Comparison of ENCODE assay signal across 19 cellular contexts in genomic region chr14:42307239-42307825, GRCh38.
DNase-seq lines count a peak whose midpoint lies in the region; ATAC-seq and TF ChIP-seq lines count a peak whose summit lies in the region.
"Had no signal": no experiment of that assay in that cellular context is flagged by ENCODE, and none has a peak within 500 bp of the region (broad histone marks: within the 10 kb centered on the region; RNA-seq: fewer than 3 reads in every experiment).

No MANE protein-coding gene starts in this region.

- H3K23ac ChIP-seq in mesendoderm (ENCODE audit: low read length): no peak overlapping the region

- H3K27ac Mint-ChIP-seq in GM23338: no peak overlapping the region
- H3K27ac Mint-ChIP-seq: CD4-positive, CD25-positive, alpha-beta regulatory T cell; CD8-positive, alpha-beta memory T cell had no signal

- H3K4ac ChIP-seq in mesendoderm (ENCODE audit: low read depth, low read length): no peak overlapping the region

- H3K4me3 ChIP-seq in GM23338 (no peak overlapping the region), HEK293 (ENCODE audit: low read depth, low read length) (no peak overlapping the region), OCI-LY7 (ENCODE audit: low read depth, low read length, poor library complexity, severe bottlenecking) (no peak overlapping the region), mesendoderm (ENCODE audit: low read length) (no peak overlapping the region), tibial artery (no peak overlapping the region)
- H3K4me3 ChIP-seq: GM23248 had no signal

- H3K27me3 Mint-ChIP-seq in GM23338 (ENCODE audit: insufficient read depth, low read depth, poor library complexity): peaks cover 2% of the 10 kb centered on the region
- H3K27me3 Mint-ChIP-seq: CD4-positive, CD25-positive, alpha-beta regulatory T cell; CD8-positive, alpha-beta memory T cell had no signal

- TF ChIP-seq CTCF in GM23338 (conservative IDR thresholded peaks at IDR 0.05; ENCODE audit: low read depth in 2 of 2) (no peak), HEK293 (tag by site-specific recombination; IDR thresholded peaks at IDR 0.05) (no peak), OCI-LY7 (conservative IDR thresholded peaks at IDR 0.05; ENCODE audit: low read length) (no peak), tibial artery (IDR thresholded peaks at IDR 0.05) (no peak)

- H3K56ac ChIP-seq in mesendoderm (ENCODE audit: low read length): no peak overlapping the region

- H3K9me3 Mint-ChIP-seq in GM23338: peaks cover 57% of the 10 kb centered on the region

- no peak overlapping the region for H3K4me2 ChIP-seq in GM23338
- no peak overlapping the region for H3K4me2 ChIP-seq in OCI-LY7 (ENCODE audit: low read length)
- no peak overlapping the region for H3K4me2 ChIP-seq in mesendoderm (ENCODE audit: low read length)

- intact Hi-C loops in OCI-LY7 (cut with micrococcal nuclease; ENCODE audit: unreplicated experiment): no loop called here
- intact Hi-C loops in tibial artery (cut with DNase I; ENCODE audit: low total_unique reads): no loop called here

- no TSS peak for BruUV-seq in OCI-LY7 (replicated peaks; lab: Mats Ljungman, UMichigan)

- no peaks in the 10 kb centered on the region for H3K79me1 ChIP-seq in mesendoderm (ENCODE audit: low read length)

- no peak overlapping the region for H4K5ac ChIP-seq in mesendoderm (ENCODE audit: low read length)

- H3K27ac ChIP-seq in GM23338 (ENCODE audit: low read depth) (no peak overlapping the region), HEK293 (ENCODE audit: extremely low read depth, low read depth, low read length) (no peak overlapping the region), OCI-LY7 (ENCODE audit: low read depth, low read length, poor library complexity, severe bottlenecking) (no peak overlapping the region), mesendoderm (ENCODE audit: low read depth, low read length) (no peak overlapping the region), tibial artery (no peak overlapping the region)
- H3K27ac ChIP-seq: GM23248 had no signal

- no peak overlapping the region for H2BK5ac ChIP-seq in mesendoderm (ENCODE audit: low read length)

- peaks cover 37% of the 10 kb centered on the region for H3K36me3 Mint-ChIP-seq in GM23338 (ENCODE audit: low read depth)
- H3K36me3 Mint-ChIP-seq: CD4-positive, CD25-positive, alpha-beta regulatory T cell; CD8-positive, alpha-beta memory T cell had no signal

- H4K20me1 ChIP-seq in GM23338 (replicated peaks; ENCODE audit: insufficient read depth) (no peaks in the 10 kb centered on the region), OCI-LY7 (ENCODE audit: insufficient read depth, low read length) (no peaks in the 10 kb centered on the region)

- H3K9me2 ChIP-seq in GM23338 (ENCODE audit: insufficient read depth) (no peaks in the 10 kb centered on the region), OCI-LY7 (ENCODE audit: insufficient read depth, low read length) (no peaks in the 10 kb centered on the region)

- peaks cover 14% of the 10 kb centered on the region for H3K36me3 ChIP-seq in GM23338 (ENCODE audit: insufficient read depth)
- no peaks in the 10 kb centered on the region for H3K36me3 ChIP-seq in HEK293 (ENCODE audit: control insufficient read depth in 2 of 2, insufficient read depth in 1 of 2, low read length in 2 of 2)
- peaks cover 5% of the 10 kb centered on the region; the same call in 1 of the 2 replicates for H3K36me3 ChIP-seq in OCI-LY7 (ENCODE audit: insufficient read depth, low read length)
- H3K36me3 ChIP-seq in mesendoderm (ENCODE audit: control insufficient read depth, insufficient read depth, low read length): no peaks in the 10 kb centered on the region
- H3K36me3 ChIP-seq in tibial artery: no peaks in the 10 kb centered on the region
- H3K36me3 ChIP-seq: BE2C had no signal

- H3K4me1 ChIP-seq in GM23338 (ENCODE audit: insufficient read depth) (no peaks in the 10 kb centered on the region), HEK293 (ENCODE audit: control insufficient read depth, insufficient read depth, low read length) (no peaks in the 10 kb centered on the region), OCI-LY7 (ENCODE audit: insufficient read depth, low read length, poor library complexity, severe bottlenecking) (no peaks in the 10 kb centered on the region), mesendoderm (ENCODE audit: control insufficient read depth, low read depth, low read length) (no peaks in the 10 kb centered on the region), tibial artery (no peaks in the 10 kb centered on the region)
- H3K4me1 ChIP-seq: BE2C had no signal

- H3K79me2 ChIP-seq in GM23338 (replicated peaks; ENCODE audit: insufficient read depth): no peaks in the 10 kb centered on the region
- no peaks in the 10 kb centered on the region for H3K79me2 ChIP-seq in OCI-LY7 (ENCODE audit: insufficient read depth, low read depth, low read length)
- no peaks in the 10 kb centered on the region for H3K79me2 ChIP-seq in mesendoderm (ENCODE audit: control insufficient read depth, insufficient read depth, low read length)

- POLR2A ChIA-PET in HEK293 (lab: Yijun Ruan, JAX): no interaction called here
- POLR2A ChIA-PET in OCI-LY7 (lab: Charles Lee): interaction anchor here (0.6 kb wide), 2 partner anchors 13 to 351 kb away, joined by 3 to 4 read pairs; no protein-coding TSS in a partner anchor

- WGBS in mesendoderm (ENCODE audit: extremely low coverage, insufficient coverage, low lambda C conversion rate): no CpG with 5 or more reads among the region's 5 CpGs

- no peak overlapping the region for H3K9ac ChIP-seq in mesendoderm (ENCODE audit: low read length)
- H3K9ac ChIP-seq: GM23248 had no signal

- H3F3A ChIP-seq in GM23338 (replicated peaks; ENCODE audit: low read depth): no peaks in the 10 kb centered on the region

- no peak overlapping the region for H2BK15ac ChIP-seq in mesendoderm (replicated peaks; ENCODE audit: low read depth)

- H4K8ac ChIP-seq in mesendoderm (ENCODE audit: low read depth, low read length): no peak overlapping the region

- CTCF ChIA-PET in HEK293 (lab: Yijun Ruan, JAX): no interaction called here
- CTCF ChIA-PET in OCI-LY7 (lab: Charles Lee; ENCODE audit: unreplicated experiment): no interaction called here

- H3K27me3 ChIP-seq in GM23338 (ENCODE audit: insufficient read depth) (no peaks in the 10 kb centered on the region), mesendoderm (ENCODE audit: insufficient read depth, low read length, poor library complexity) (no peaks in the 10 kb centered on the region), tibial artery (no peaks in the 10 kb centered on the region)
- H3K27me3 ChIP-seq: BE2C had no signal

- no peak overlapping the region for H2AFZ ChIP-seq in GM23338
- H2AFZ ChIP-seq in OCI-LY7 (ENCODE audit: low read length): no peak overlapping the region
- H2AFZ ChIP-seq: GM23248 had no signal

- no peak overlapping the region for H3K4me3 Mint-ChIP-seq in GM23338
- H3K4me3 Mint-ChIP-seq: CD4-positive, CD25-positive, alpha-beta regulatory T cell; CD8-positive, alpha-beta memory T cell had no signal

- H3K4me1 Mint-ChIP-seq in GM23338: no peaks in the 10 kb centered on the region
- H3K4me1 Mint-ChIP-seq: CD4-positive, CD25-positive, alpha-beta regulatory T cell; CD8-positive, alpha-beta memory T cell had no signal

- ATAC-seq in GM23338: no peak
- ATAC-seq: HCT116 had no signal

- H2BK120ac ChIP-seq in mesendoderm (ENCODE audit: low read depth, low read length): no peak overlapping the region

- H3K18ac ChIP-seq in mesendoderm (ENCODE audit: low read length): no peak overlapping the region

- no peak overlapping the region for H2AK5ac ChIP-seq in mesendoderm (ENCODE audit: low read length)

- peak; percentile 2 for DNase-seq in GM23338 (ENCODE audit: low spot score)
- peak; percentile 33 for DNase-seq in OCI-LY7 (ENCODE audit: low spot score)
- DNase-seq in mesendoderm: peak; percentile 21
- DNase-seq in tibial artery: no peak
- no peak for DNase-seq in T-helper 9 cell
- DNase-seq: ACHN; BE2C; C1 segment of cervical spinal cord; CD4-positive, CD25-positive, alpha-beta regulatory T cell; CD8-positive, alpha-beta memory T cell; COR-L47; DMS 273 treated with DMSO at 0.1 percent for 48 hours; DMS79; GDM1; GM23248; H7; KG1 had no signal

- H3K9me3 ChIP-seq in HEK293 (ENCODE audit: control insufficient read depth, insufficient read depth, low read depth, low read length) (no peaks in the 10 kb centered on the region), OCI-LY7 (ENCODE audit: low read length) (peaks cover 60% of the 10 kb centered on the region), tibial artery (peaks cover 0 to 20% (median 18%) of the 10 kb centered on the region in 3 donors)
- H3K9me3 ChIP-seq: BE2C had no signal

TF ChIP-seq in GM23338, 12 proteins besides CTCF, POLR2A, EP300 and RAD21 (continues in another document):
- TF ChIP-seq ETS1 (IDR thresholded peaks at IDR 0.05): no peak
- no peak for TF ChIP-seq CREB1 (CRISPR knock-in tag; IDR thresholded peaks at IDR 0.05; ENCODE audit: low read depth)

TF ChIP-seq in HEK293, 187 proteins besides CTCF, POLR2A, EP300 and RAD21:
- TF ChIP-seq SETDB1 (IDR thresholded peaks at IDR 0.05; ENCODE audit: insufficient read length, low read length): peak; percentile 57
- TF ChIP-seq ZNF426 (tag by site-specific recombination; IDR thresholded peaks at IDR 0.05): no peak

Comparison
In these comparisons a context has a peak if more than half of its experiments do, and no peak if none do; other contexts are left out.
1. DNase-seq: peak in GM23338 (single experiment), OCI-LY7 (single experiment) and mesendoderm (single experiment); none in tibial artery (0 of 2) and T-helper 9 cell (single experiment).